ENCODE assay signal across 1 cellular context in genomic region chr10:122252805-122253204, GRCh38.
A peak's percentile ranks its signal among the peaks of the same experiment; 100 is the strongest.
TF ChIP-seq lines count a peak whose summit lies in the region.

No MANE protein-coding gene starts in this region.

TF ChIP-seq in K562, 482 proteins besides CTCF, POLR2A, EP300 and RAD21:
- TF ChIP-seq, protein P1, sequence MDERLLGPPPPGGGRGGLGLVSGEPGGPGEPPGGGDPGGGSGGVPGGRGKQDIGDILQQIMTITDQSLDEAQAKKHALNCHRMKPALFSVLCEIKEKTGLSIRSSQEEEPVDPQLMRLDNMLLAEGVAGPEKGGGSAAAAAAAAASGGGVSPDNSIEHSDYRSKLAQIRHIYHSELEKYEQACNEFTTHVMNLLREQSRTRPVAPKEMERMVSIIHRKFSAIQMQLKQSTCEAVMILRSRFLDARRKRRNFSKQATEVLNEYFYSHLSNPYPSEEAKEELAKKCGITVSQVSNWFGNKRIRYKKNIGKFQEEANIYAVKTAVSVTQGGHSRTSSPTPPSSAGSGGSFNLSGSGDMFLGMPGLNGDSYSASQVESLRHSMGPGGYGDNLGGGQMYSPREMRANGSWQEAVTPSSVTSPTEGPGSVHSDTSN (CRISPR knock-in tag; IDR thresholded peaks at IDR 0.05; ENCODE audit: low read depth), result peak; percentile 49; the same call in 1 of the 2 replicates
- TF ChIP-seq, protein P1 (tag; conservative IDR thresholded peaks at IDR 0.05; ENCODE audit: low read depth), result peak; percentile 77
- TF ChIP-seq, protein P2, sequence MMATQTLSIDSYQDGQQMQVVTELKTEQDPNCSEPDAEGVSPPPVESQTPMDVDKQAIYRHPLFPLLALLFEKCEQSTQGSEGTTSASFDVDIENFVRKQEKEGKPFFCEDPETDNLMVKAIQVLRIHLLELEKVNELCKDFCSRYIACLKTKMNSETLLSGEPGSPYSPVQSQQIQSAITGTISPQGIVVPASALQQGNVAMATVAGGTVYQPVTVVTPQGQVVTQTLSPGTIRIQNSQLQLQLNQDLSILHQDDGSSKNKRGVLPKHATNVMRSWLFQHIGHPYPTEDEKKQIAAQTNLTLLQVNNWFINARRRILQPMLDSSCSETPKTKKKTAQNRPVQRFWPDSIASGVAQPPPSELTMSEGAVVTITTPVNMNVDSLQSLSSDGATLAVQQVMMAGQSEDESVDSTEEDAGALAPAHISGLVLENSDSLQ (IDR thresholded peaks at IDR 0.05), result peak; percentile 75
- TF ChIP-seq MEIS2 (IDR thresholded peaks at IDR 0.05; ENCODE audit: partially characterized antibody) (peak; percentile 83), CBFA2T3 (IDR thresholded peaks at IDR 0.05) (no peak), SPI1 (IDR thresholded peaks at IDR 0.05; ENCODE audit: borderline replicate concordance, low read depth, low read length) (peak; percentile 46; the same call in 1 of the 2 replicates)
- TF ChIP-seq, protein P3, sequence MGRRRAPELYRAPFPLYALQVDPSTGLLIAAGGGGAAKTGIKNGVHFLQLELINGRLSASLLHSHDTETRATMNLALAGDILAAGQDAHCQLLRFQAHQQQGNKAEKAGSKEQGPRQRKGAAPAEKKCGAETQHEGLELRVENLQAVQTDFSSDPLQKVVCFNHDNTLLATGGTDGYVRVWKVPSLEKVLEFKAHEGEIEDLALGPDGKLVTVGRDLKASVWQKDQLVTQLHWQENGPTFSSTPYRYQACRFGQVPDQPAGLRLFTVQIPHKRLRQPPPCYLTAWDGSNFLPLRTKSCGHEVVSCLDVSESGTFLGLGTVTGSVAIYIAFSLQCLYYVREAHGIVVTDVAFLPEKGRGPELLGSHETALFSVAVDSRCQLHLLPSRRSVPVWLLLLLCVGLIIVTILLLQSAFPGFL (CRISPR knock-in tag; IDR thresholded peaks at IDR 0.05), result no peak
